1 cellular context compared by ENCODE assay signal in genomic region chr22:50192056-50192824, GRCh38.
TF ChIP-seq lines count a peak whose summit lies in the region.

No MANE protein-coding gene starts in this region.

TF ChIP-seq in H1, 55 proteins besides CTCF, POLR2A, EP300 and RAD21:
- TF ChIP-seq NANOG (IDR thresholded peaks at IDR 0.05; ENCODE audit: insufficient read depth, low read depth, low read length, poor library complexity, severe bottlenecking) (no peak), MAFK (IDR thresholded peaks at IDR 0.05; ENCODE audit: low read depth, low read length) (no peak), NRF1 (IDR thresholded peaks at IDR 0.05; ENCODE audit: low read depth, low read length) (no peak), CBX8 (IDR thresholded peaks at IDR 0.05; ENCODE audit: borderline replicate concordance, low read depth, low read length) (no peak), SIX5 (IDR thresholded peaks at IDR 0.05; ENCODE audit: low read depth, low read length) (no peak), E2F6 (IDR thresholded peaks at IDR 0.05) (no peak), CHD2 (IDR thresholded peaks at IDR 0.05; ENCODE audit: low read length) (no peak), TBP (IDR thresholded peaks at IDR 0.05; ENCODE audit: low read depth, low read length) (no peak), EZH2 (IDR thresholded peaks at IDR 0.05; ENCODE audit: low read depth, low read length, severe bottlenecking) (no peak)
TF ChIP-seq in H1: peak in this region for 0.
